29 cellular contexts compared by ENCODE assay signal in genomic region chr2:57313678-57314077, GRCh38.
"Had no signal": no experiment of that assay in that cellular context is flagged by ENCODE, and none has a peak within 500 bp of the region (broad histone marks: within the 10 kb centered on the region; RNA-seq: fewer than 3 reads in every experiment).

No MANE protein-coding gene starts in this region.

- H3K4me1 ChIP-seq: ascending aorta, esophagus squamous epithelium, gastroesophageal sphincter, heart right ventricle had no signal

- H3K4me3 ChIP-seq: ascending aorta, esophagus squamous epithelium, gastroesophageal sphincter, heart right ventricle had no signal

- H3K9me3 ChIP-seq: ascending aorta, esophagus squamous epithelium, gastroesophageal sphincter, heart right ventricle had no signal

- H3K27ac ChIP-seq: ascending aorta, epithelial cell of prostate, esophagus squamous epithelium, gastroesophageal sphincter, heart right ventricle, VCaP had no signal

- H3K27me3 ChIP-seq: ascending aorta, esophagus squamous epithelium, gastroesophageal sphincter, heart right ventricle had no signal

- ATAC-seq: activated naive CD4-positive, alpha-beta T cell treated with anti-CD3 and anti-CD28 coated beads, Interleukin-2, amount 50 U/mL, for 72 hours; activated T-cell treated with anti-CD3 and anti-CD28 coated beads, Interleukin-2, amount 50 U/mL, for 72 hours; effector memory CD8-positive, alpha-beta T cell; gastroesophageal sphincter; heart right ventricle; WTC11 had no signal

- FAIRE-seq: colon, TTC549 had no signal

- H3K36me3 ChIP-seq: ascending aorta, esophagus squamous epithelium, gastroesophageal sphincter, heart right ventricle had no signal

- DNase-seq: activated CD4-positive, alpha-beta memory T cell treated with anti-CD3 and anti-CD28 coated beads, Interleukin-2, amount 10 ng/mL, durations not matched to agents 7 days and 5 days; activated CD4-positive, alpha-beta T cell treated with anti-CD3 and anti-CD28 coated beads for 1 hour; activated CD4-positive, alpha-beta T cell treated with anti-CD3 and anti-CD28 coated beads for 4 hours; activated CD4-positive, alpha-beta T cell treated with anti-CD3 and anti-CD28 coated beads, Interleukin-2, amount 10 ng/mL, durations not matched to agents 7 days and 5 days; activated CD4-positive, alpha-beta T cell treated with anti-CD3 and anti-CD28 coated beads, Interleukin-2, amount 50 U/mL, for 4 hours; activated CD8-positive, alpha-beta memory T cell treated with anti-CD3 and anti-CD28 coated beads, Interleukin-2, amount 50 U/mL, for 48 hours; activated gamma-delta T cell; activated naive CD4-positive, alpha-beta T cell; activated naive CD4-positive, alpha-beta T cell treated with anti-CD3 and anti-CD28 coated beads, Interleukin-2, amount 10 ng/mL, durations not matched to agents 7 days and 5 days; activated naive CD8-positive, alpha-beta T cell treated with anti-CD3 and anti-CD28 coated beads, Interleukin-2, amount 10 ng/mL, durations not matched to agents 7 days and 5 days; activated T-cell treated with anti-CD3 and anti-CD28 coated beads for 4 hours; activated T-cell treated with anti-CD3 and anti-CD28 coated beads, Interleukin-2, amount 50 U/mL, for 24 hours; activated T-cell treated with anti-CD3 and anti-CD28 coated beads, Interleukin-2, amount 50 U/mL, for 72 hours; cortex of kidney; dermis blood vessel endothelial cell; effector CD4-positive, alpha-beta T cell; effector memory CD8-positive, alpha-beta T cell; esophagus squamous epithelium; foreskin melanocyte; heart right ventricle; T-helper 2 cell had no signal
